Comparison of ENCODE assay signal across 1 cellular context in genomic region chr7:1412322-1413261, GRCh38.
TF ChIP-seq lines count a peak whose summit lies in the region.

No MANE protein-coding gene starts in this region.

TF ChIP-seq in GM12878, 131 proteins besides CTCF, POLR2A, EP300 and RAD21 (continued from another document):
- no peak for TF ChIP-seq STAT1 (conservative IDR thresholded peaks at IDR 0.05)
- no peak for TF ChIP-seq ZSCAN29 (IDR thresholded peaks at IDR 0.05)
- TF ChIP-seq ZBTB33 (IDR thresholded peaks at IDR 0.05), result peak; percentile 60; the same call in 1 of the 2 replicates
- TF ChIP-seq BHLHE40 (IDR thresholded peaks at IDR 0.05; ENCODE audit: borderline replicate concordance in 1 of 2, low read depth in 2 of 2, low read length in 1 of 2), result peak; percentile 51 to 83; a peak in 3 of 4 replicates
- TF ChIP-seq CUX1 (IDR thresholded peaks at IDR 0.05; ENCODE audit: insufficient replicate concordance, low read depth, low read length), result no peak
- TF ChIP-seq CEBPB (IDR thresholded peaks at IDR 0.05; ENCODE audit: borderline replicate concordance in 1 of 2, low read depth in 2 of 2, low read length in 2 of 2), result no peak
- TF ChIP-seq DPF2 (IDR thresholded peaks at IDR 0.05), result peak; percentile 42; the same call in 1 of the 2 replicates
- TF ChIP-seq SP1 (IDR thresholded peaks at IDR 0.05; ENCODE audit: low read depth, low read length), result peak; percentile 34
- TF ChIP-seq PML (IDR thresholded peaks at IDR 0.05; ENCODE audit: low read length), result no peak
- TF ChIP-seq IRF3 (IDR thresholded peaks at IDR 0.05), result no peak
- 0 out of 2 replicates have a peak, but pooled peaks have one; percentile 32 for TF ChIP-seq GATAD2B (conservative IDR thresholded peaks at IDR 0.05; ENCODE audit: low read depth)
